8 cellular contexts compared by ENCODE assay signal in the genomic region with DNA sequence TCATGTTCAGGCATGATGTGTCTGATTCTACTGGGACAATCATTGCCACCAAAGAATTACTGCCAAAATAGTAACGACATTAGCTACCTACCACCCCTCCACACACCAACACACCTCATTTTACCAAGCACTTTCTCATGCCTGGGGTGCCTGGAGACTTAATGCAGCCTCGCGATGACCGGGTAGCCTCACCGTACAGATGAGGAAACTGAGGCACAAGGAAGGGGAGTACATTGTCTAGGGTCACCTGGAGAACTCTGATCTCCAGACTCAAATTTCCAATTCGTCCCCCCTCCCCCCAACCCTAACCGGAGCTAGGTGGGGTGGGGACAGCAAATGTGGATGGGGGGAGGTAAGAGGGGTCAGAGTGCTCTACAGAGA. TPM values are rescaled to one million over a fixed set of nuclear protein-coding genes. Genes with fewer than 3 reads are reported as not detected.
A peak's percentile ranks its signal among the peaks of the same experiment; 100 is the strongest.
DNase-seq lines count a peak whose midpoint lies in the region; ATAC-seq and TF ChIP-seq lines count a peak whose summit lies in the region.

No MANE protein-coding gene starts in this region.

- peak overlapping the region in 4 of 5 donors; percentile 8 to 38 (median 22) for H3K4me3 ChIP-seq in subcutaneous abdominal adipose tissue (ENCODE audit: low read depth in 1 of 5, low read length in 5 of 5)

- peaks cover 3 to 38% (median 30%) of the 10 kb centered on the region in 5 donors for H3K4me1 ChIP-seq in subcutaneous abdominal adipose tissue (ENCODE audit: control insufficient read depth in 5 of 5, insufficient read depth in 5 of 5, low read length in 5 of 5)

- no peak overlapping the region for H3K27ac Mint-ChIP-seq in chondrocyte (ENCODE audit: unreplicated experiment)

- H3K9me3 Mint-ChIP-seq in activated T-cell treated with anti-CD3 and anti-CD28 coated beads, Interleukin-2, amount 50 U/mL, for 4 hours: no peaks in the 10 kb centered on the region
- H3K9me3 Mint-ChIP-seq in chondrocyte (ENCODE audit: low read depth): no peaks in the 10 kb centered on the region

- TF ChIP-seq CTCF in chondrocyte (IDR thresholded peaks at IDR 0.05): peak; percentile 45

- no peak overlapping the region for H3K9ac ChIP-seq in subcutaneous abdominal adipose tissue (ENCODE audit: low read length in 5 of 5)

- H3K27ac ChIP-seq in subcutaneous abdominal adipose tissue (ENCODE audit: low read depth, low read length): no peak overlapping the region

- peaks cover 10 to 28% (median 17%) of the 10 kb centered on the region in 5 donors for H3K27me3 ChIP-seq in subcutaneous abdominal adipose tissue (ENCODE audit: control insufficient read depth in 5 of 5, insufficient read depth in 4 of 5, low read length in 5 of 5)

- peaks cover 26% of the 10 kb centered on the region for H3K4me1 Mint-ChIP-seq in activated T-cell treated with anti-CD3 and anti-CD28 coated beads, Interleukin-2, amount 50 U/mL, for 4 hours (ENCODE audit: low read depth)
- peaks cover 24% of the 10 kb centered on the region for H3K4me1 Mint-ChIP-seq in chondrocyte (ENCODE audit: low read depth)

- H3K9me3 ChIP-seq in subcutaneous abdominal adipose tissue (ENCODE audit: control insufficient read depth in 5 of 5, low read length in 5 of 5): no peaks in the 10 kb centered on the region

- H3K36me3 Mint-ChIP-seq in activated T-cell treated with anti-CD3 and anti-CD28 coated beads, Interleukin-2, amount 50 U/mL, for 4 hours (ENCODE audit: insufficient read depth): no peaks in the 10 kb centered on the region
- no peaks in the 10 kb centered on the region for H3K36me3 Mint-ChIP-seq in chondrocyte (ENCODE audit: low read depth)

- peaks cover 29% of the 10 kb centered on the region for H3K27me3 Mint-ChIP-seq in activated T-cell treated with anti-CD3 and anti-CD28 coated beads, Interleukin-2, amount 50 U/mL, for 4 hours (ENCODE audit: low read depth)
- H3K27me3 Mint-ChIP-seq in chondrocyte (ENCODE audit: low read depth): peaks cover 56% of the 10 kb centered on the region

- no peaks in the 10 kb centered on the region for H3K36me3 ChIP-seq in subcutaneous abdominal adipose tissue (ENCODE audit: control insufficient read depth in 5 of 5, insufficient read depth in 5 of 5, low read length in 5 of 5)

- peak; percentile 6 to 9 for ATAC-seq in activated T-cell treated with anti-CD3 and anti-CD28 coated beads, Interleukin-2, amount 50 U/mL, for 4 hours
- ATAC-seq in HG03175 (IDR thresholded peaks at IDR 0.05; ENCODE audit: unreplicated experiment): peak; percentile 30
- ATAC-seq in HG03025 (IDR thresholded peaks at IDR 0.05; ENCODE audit: low FRiP score, unreplicated experiment): no peak

- H3K4me3 Mint-ChIP-seq in activated T-cell treated with anti-CD3 and anti-CD28 coated beads, Interleukin-2, amount 50 U/mL, for 4 hours: peak overlapping the region; percentile 62
- H3K4me3 Mint-ChIP-seq in chondrocyte (ENCODE audit: unreplicated experiment): no peak overlapping the region

- no peak for DNase-seq in activated T-cell treated with anti-CD3 and anti-CD28 coated beads, Interleukin-2, amount 50 U/mL, for 4 hours
- DNase-seq in activated T-cell treated with anti-CD3 and anti-CD28 coated beads for 4 hours: no peak
- DNase-seq in chondrocyte (ENCODE audit: low spot score): no peak
- no peak for DNase-seq in stimulated activated naive CD4-positive, alpha-beta T cell (lab: John Stamatoyannopoulos, UW)
- DNase-seq in activated gamma-delta T cell treated with Interleukin-2 at 50 U/mL for 16 hours: no peak

RNA-seq across cellular contexts. Expression of a gene that starts 2.7 kb away (rescaled TPM):
- under 1 TPM; 0.16 to 0.33 (median 0.27) TPM for total RNA-seq in activated T-cell treated with anti-CD3 and anti-CD28 coated beads, Interleukin-2, amount 50 U/mL, for 4 hours
- total RNA-seq in chondrocyte: 0.31 to 0.57 TPM in 2 of 3 replicates, not detected in the other

RNA-seq across cellular contexts. Expression of a gene that starts 30.7 kb away (rescaled TPM):
- 100 to 1,000 TPM; 508 to 551 (median 529) TPM for total RNA-seq in activated T-cell treated with anti-CD3 and anti-CD28 coated beads, Interleukin-2, amount 50 U/mL, for 4 hours
- 10.8 to 12.6 TPM (median 12.4 TPM) in 3 replicates for total RNA-seq in chondrocyte

RNA-seq across cellular contexts. Expression of a gene that starts 57.9 kb away (rescaled TPM):
- total RNA-seq in activated T-cell treated with anti-CD3 and anti-CD28 coated beads, Interleukin-2, amount 50 U/mL, for 4 hours: 10 to 100 TPM; 15.5 to 20.3 (median 18.3) TPM
- 5.2 to 5.6 TPM (median 5.3 TPM) in 3 replicates for total RNA-seq in chondrocyte

Comparison
In these comparisons a context has a peak if more than half of its experiments do, and no peak if none do; other contexts are left out.
1. RNA of a gene that starts 30.7 kb away (total RNA-seq): 508 to 551 TPM in activated T-cell treated with anti-CD3 and anti-CD28 coated beads, Interleukin-2, amount 50 U/mL, for 4 hours; 10.8 to 12.6 TPM in chondrocyte; every median in the first group is over 10 times any median in the second.